In genomic region chr13:20716951-20717350, GRCh38 we compare ENCODE assay signal across 16 cellular contexts. TPM values are rescaled to one million over a fixed set of nuclear protein-coding genes. Genes with fewer than 3 reads are reported as not detected.
DNase-seq lines count a peak whose midpoint lies in the region.
"Had no signal": no experiment of that assay in that cellular context is flagged by ENCODE, and none has a peak within 500 bp of the region (broad histone marks: within the 10 kb centered on the region; RNA-seq: fewer than 3 reads in every experiment).

No MANE protein-coding gene starts in this region.

- DNase-seq in NCI-H1092 treated with DMSO at 0.1 percent for 48 hours (lab: John Stamatoyannopoulos, UW) = peak; percentile 30
- DNase-seq in NCI-H1092 (lab: John Stamatoyannopoulos, UW) = no peak
- peak; percentile 14 for DNase-seq in NCI-H446 treated with DMSO at 0.1 percent for 48 hours (lab: John Stamatoyannopoulos, UW)
- peak; percentile 19 for DNase-seq in dermis blood vessel endothelial cell
- DNase-seq in retina = peak; percentile 84
- DNase-seq in pons (ENCODE audit: low spot score) = no peak
- no peak for DNase-seq in activated naive CD4-positive, alpha-beta T cell treated with anti-CD3 and anti-CD28 coated beads, Interleukin-2, amount 50 U/mL, for 16 hours
- no peak for DNase-seq in NCI-H2196 treated with DMSO at 0.1 percent for 48 hours (lab: John Stamatoyannopoulos, UW; ENCODE audit: unreplicated experiment)
- DNase-seq: activated CD8-positive, alpha-beta T cell treated with anti-CD3 and anti-CD28 coated beads, Interleukin-2, amount 10 ng/mL, durations not matched to agents 7 days and 5 days; foreskin fibroblast; KG1; lower lobe of right lung; naive thymus-derived CD8-positive, alpha-beta T cell; NCI-H526 treated with DMSO at 0.1 percent for 48 hours; stimulated activated naive CD4-positive, alpha-beta T cell treated with Interleukin-2 at 50 U/mL for 16 hours; SW 1271 had no signal

RNA-seq across cellular contexts. Expression of gene IL17D, which starts 13.5 kb away (rescaled TPM):
- total RNA-seq in dermis blood vessel endothelial cell = 2.7 and 3.7 TPM in 2 replicates

RNA-seq across cellular contexts. Expression of gene EEF1AKMT1, which starts 56.8 kb away (rescaled TPM):
- 7.7 and 10.0 TPM in 2 replicates for total RNA-seq in dermis blood vessel endothelial cell

Comparison
In these comparisons a context has a peak if more than half of its experiments do, and no peak if none do; other contexts are left out.
1. DNase-seq: peak in NCI-H1092 treated with DMSO at 0.1 percent for 48 hours (single experiment), NCI-H446 treated with DMSO at 0.1 percent for 48 hours (single experiment), dermis blood vessel endothelial cell (single experiment) and retina (single experiment); none in NCI-H1092 (single experiment), pons (single experiment), activated naive CD4-positive, alpha-beta T cell treated with anti-CD3 and anti-CD28 coated beads, Interleukin-2, amount 50 U/mL, for 16 hours (single experiment) and NCI-H2196 treated with DMSO at 0.1 percent for 48 hours (single experiment).